In genomic region chrX:136049608-136050007, GRCh38 we compare ENCODE assay signal across 20 cellular contexts.
A peak's percentile ranks its signal among the peaks of the same experiment; 100 is the strongest.
DNase-seq lines count a peak whose midpoint lies in the region; ATAC-seq, FAIRE-seq and TF ChIP-seq lines count a peak whose summit lies in the region.
"Had no signal": no experiment of that assay in that cellular context is flagged by ENCODE, and none has a peak within 500 bp of the region (broad histone marks: within the 10 kb centered on the region; RNA-seq: fewer than 3 reads in every experiment).

No MANE protein-coding gene starts in this region.

- no peak overlapping the region for H3K18ac ChIP-seq in mesendoderm (ENCODE audit: low read length)

- H3K27ac ChIP-seq in VCaP (peak overlapping the region; percentile 28; the same call in 1 of the 2 replicates), HepG2 (ENCODE audit: extremely low read length, insufficient read depth, low read length) (no peak overlapping the region), mesendoderm (ENCODE audit: low read depth, low read length) (no peak overlapping the region), osteoblast (ENCODE audit: low read depth, low read length) (no peak overlapping the region)
- H3K27ac ChIP-seq: GM23248 had no signal

- no TSS peak for BruUV-seq in HepG2 (replicated peaks; lab: Mats Ljungman, UMichigan)

- ATAC-seq in HepG2: peak; percentile 42; the same call in 1 of the 3 replicates
- no peak for ATAC-seq in HG02981 (IDR thresholded peaks at IDR 0.05; ENCODE audit: unreplicated experiment)
- no peak for ATAC-seq in GM21619 (IDR thresholded peaks at IDR 0.05; ENCODE audit: unreplicated experiment)

- intact Hi-C loops in HepG2 (cut with micrococcal nuclease; ENCODE audit: unreplicated experiment): no loop called here

- no peaks in the 10 kb centered on the region for H3K27me3 ChIP-seq in HepG2 (ENCODE audit: control insufficient read depth in 1 of 2, insufficient read depth in 2 of 2, low read length in 2 of 2)
- H3K27me3 ChIP-seq in mesendoderm (ENCODE audit: insufficient read depth, low read length, poor library complexity): no peaks in the 10 kb centered on the region
- H3K27me3 ChIP-seq in osteoblast (ENCODE audit: insufficient read depth, low read length): no peaks in the 10 kb centered on the region

- no peak overlapping the region for H3K56ac ChIP-seq in mesendoderm (ENCODE audit: low read length)

- H3K23ac ChIP-seq in mesendoderm (ENCODE audit: low read length): no peak overlapping the region

- DNase-seq in HepG2 (ENCODE audit: low spot score) (no peak), mesendoderm (peak; percentile 31), RCC 7860 (ENCODE audit: low spot score) (no peak), osteoblast (ENCODE audit: insufficient read length, low spot score, missing footprints) (no peak)
- DNase-seq: C1 segment of cervical spinal cord; Calu3; CD4-positive, alpha-beta memory T cell; COR-L47; DMS53; DMS79 treated with DMSO at 0.1 percent for 48 hours; GF-D8; GM23248; H7; HCEC 1CT had no signal

- H3K9ac ChIP-seq in HepG2 (ENCODE audit: insufficient read depth, low read depth, low read length) (no peak overlapping the region), mesendoderm (ENCODE audit: low read length) (no peak overlapping the region)
- H3K9ac ChIP-seq: GM23248 had no signal

- H2AFZ ChIP-seq in HepG2 (ENCODE audit: low read length): no peak overlapping the region
- no peak overlapping the region for H2AFZ ChIP-seq in osteoblast (ENCODE audit: low read length)
- H2AFZ ChIP-seq: GM23248 had no signal

- H2AK5ac ChIP-seq in mesendoderm (ENCODE audit: low read length): no peak overlapping the region

- no peak overlapping the region for H4K8ac ChIP-seq in mesendoderm (ENCODE audit: low read depth, low read length)

- H2BK120ac ChIP-seq in mesendoderm (ENCODE audit: low read depth, low read length): no peak overlapping the region

- H3K36me3 ChIP-seq in HepG2 (replicated peaks in 1 of 2; ENCODE audit: control insufficient read depth in 1 of 2, insufficient read depth in 2 of 2, low read length in 2 of 2) (no peaks in the 10 kb centered on the region), mesendoderm (ENCODE audit: control insufficient read depth, insufficient read depth, low read length) (no peaks in the 10 kb centered on the region), osteoblast (ENCODE audit: insufficient read depth, low read length) (no peaks in the 10 kb centered on the region)

- FAIRE-seq in HepG2 (lab: Jason Lieb, UNC) (no peak), RCC 7860 (lab: Jason Lieb, UNC) (no peak)
- FAIRE-seq: GM12891, GM18507, H1 had no signal

- H2BK15ac ChIP-seq in mesendoderm (replicated peaks; ENCODE audit: low read depth): no peak overlapping the region

- no peaks in the 10 kb centered on the region for H3K79me1 ChIP-seq in mesendoderm (ENCODE audit: low read length)

- TF ChIP-seq RAD21 in HepG2 (CRISPR knock-in tag; IDR thresholded peaks at IDR 0.05): no peak

- H3K4me1 ChIP-seq in HepG2 (ENCODE audit: insufficient read depth, low read length) (no peaks in the 10 kb centered on the region), mesendoderm (ENCODE audit: control insufficient read depth, low read depth, low read length) (no peaks in the 10 kb centered on the region), osteoblast (ENCODE audit: insufficient read depth, low read length) (peaks cover 21% of the 10 kb centered on the region)

- no peak overlapping the region for H3K4me2 ChIP-seq in HepG2 (ENCODE audit: low read depth, low read length)
- no peak overlapping the region for H3K4me2 ChIP-seq in mesendoderm (ENCODE audit: low read length)
- H3K4me2 ChIP-seq in osteoblast (ENCODE audit: insufficient read depth, low read length): no peak overlapping the region

- TF ChIP-seq EP300 in HepG2 (IDR thresholded peaks at IDR 0.05; ENCODE audit: low read depth in 2 of 2, low read length in 2 of 2) (no peak), HepG2 (CRISPR knock-in tag; IDR thresholded peaks at IDR 0.05; ENCODE audit: borderline replicate concordance) (no peak)

- no peak overlapping the region for H3K4me3 ChIP-seq in HepG2 (replicated peaks in 1 of 3; ENCODE audit: insufficient read depth in 1 of 3, low read depth in 2 of 3, low read length in 3 of 3)
- H3K4me3 ChIP-seq in mesendoderm (ENCODE audit: low read length): no peak overlapping the region
- no peak overlapping the region for H3K4me3 ChIP-seq in osteoblast (ENCODE audit: insufficient read depth, low read length)
- H3K4me3 ChIP-seq: GM23248 had no signal

- no peaks in the 10 kb centered on the region for H3K9me3 ChIP-seq in HepG2 (ENCODE audit: low read length)
- H3K9me3 ChIP-seq in osteoblast (ENCODE audit: low read depth, low read length): no peaks in the 10 kb centered on the region

- TF ChIP-seq CTCF in VCaP (conservative IDR thresholded peaks at IDR 0.05): no peak
- TF ChIP-seq CTCF in HepG2 (CRISPR knock-in tag; IDR thresholded peaks at IDR 0.05): no peak
- TF ChIP-seq CTCF in osteoblast (IDR thresholded peaks at IDR 0.05; ENCODE audit: extremely low read depth, low read depth, low read length): no peak

- no peak overlapping the region for H4K5ac ChIP-seq in mesendoderm (ENCODE audit: low read length)

- POLR2A ChIA-PET in HepG2 (lab: Yijun Ruan, JAX): no interaction called here

- in situ Hi-C loops in HepG2 (cut with HindIII; ENCODE audit: extremely low pct_ligation_motif_present, low pct_unique_long_range_greater_than_20kb): no loop called here

- H3K4ac ChIP-seq in mesendoderm (ENCODE audit: low read depth, low read length): no peak overlapping the region

- CTCF ChIA-PET in HepG2 (lab: Yijun Ruan, JAX; ENCODE audit: low intra/inter-chr PET ratio, low total read pairs): no interaction called here

- no peaks in the 10 kb centered on the region for H4K20me1 ChIP-seq in HepG2 (ENCODE audit: insufficient read depth, low read length)
- no peaks in the 10 kb centered on the region for H4K20me1 ChIP-seq in osteoblast (ENCODE audit: insufficient read depth, low read length)

- no peak for TF ChIP-seq POLR2A in HepG2 (IDR thresholded peaks at IDR 0.05; ENCODE audit: insufficient read depth in 1 of 2, low read depth in 2 of 2, low read length in 2 of 2)

- no peak overlapping the region for H2BK5ac ChIP-seq in mesendoderm (ENCODE audit: low read length)

- no peaks in the 10 kb centered on the region for H3K79me2 ChIP-seq in HepG2 (ENCODE audit: insufficient read depth, low read length)
- H3K79me2 ChIP-seq in mesendoderm (ENCODE audit: control insufficient read depth, insufficient read depth, low read length): no peaks in the 10 kb centered on the region
- H3K79me2 ChIP-seq in osteoblast (ENCODE audit: insufficient read depth, low read length): no peaks in the 10 kb centered on the region

- WGBS in HepG2 (ENCODE audit: low lambda C conversion rate): 14% methylated on average over 1 of the region's 3 CpGs
- no CpG with 5 or more reads among the region's 3 CpGs for WGBS in mesendoderm (ENCODE audit: extremely low coverage, insufficient coverage, low lambda C conversion rate)

TF ChIP-seq in HepG2, 621 proteins besides CTCF, POLR2A, EP300 and RAD21 (continues in another document):
- TF ChIP-seq ZSCAN31 (CRISPR knock-in tag; IDR thresholded peaks at IDR 0.05; ENCODE audit: low read depth) (no peak), HNRNPUL1 (IDR thresholded peaks at IDR 0.05; ENCODE audit: low read depth, low read length) (no peak), ZBED4 (CRISPR knock-in tag; IDR thresholded peaks at IDR 0.05; ENCODE audit: borderline replicate concordance) (no peak), ATF7-NPFF (CRISPR knock-in tag; IDR thresholded peaks at IDR 0.05; ENCODE audit: low read depth) (no peak), MATR3 (CRISPR knock-in tag; IDR thresholded peaks at IDR 0.05) (no peak), ZKSCAN5 (CRISPR knock-in tag; IDR thresholded peaks at IDR 0.05) (no peak), SRSF1 (optimal IDR thresholded peaks at IDR 0.05; ENCODE audit: low read depth, low read length) (no peak), ZNF691 (CRISPR knock-in tag; IDR thresholded peaks at IDR 0.05; ENCODE audit: borderline replicate concordance, low read depth) (no peak), RFX3 (CRISPR knock-in tag; IDR thresholded peaks at IDR 0.05) (no peak), SYNCRIP (IDR thresholded peaks at IDR 0.05; ENCODE audit: insufficient read depth, low read depth, low read length) (no peak), TBX3 (IDR thresholded peaks at IDR 0.05; ENCODE audit: borderline replicate concordance) (no peak)
